ENCODE assay signal across 9 cellular contexts in the genomic region with DNA sequence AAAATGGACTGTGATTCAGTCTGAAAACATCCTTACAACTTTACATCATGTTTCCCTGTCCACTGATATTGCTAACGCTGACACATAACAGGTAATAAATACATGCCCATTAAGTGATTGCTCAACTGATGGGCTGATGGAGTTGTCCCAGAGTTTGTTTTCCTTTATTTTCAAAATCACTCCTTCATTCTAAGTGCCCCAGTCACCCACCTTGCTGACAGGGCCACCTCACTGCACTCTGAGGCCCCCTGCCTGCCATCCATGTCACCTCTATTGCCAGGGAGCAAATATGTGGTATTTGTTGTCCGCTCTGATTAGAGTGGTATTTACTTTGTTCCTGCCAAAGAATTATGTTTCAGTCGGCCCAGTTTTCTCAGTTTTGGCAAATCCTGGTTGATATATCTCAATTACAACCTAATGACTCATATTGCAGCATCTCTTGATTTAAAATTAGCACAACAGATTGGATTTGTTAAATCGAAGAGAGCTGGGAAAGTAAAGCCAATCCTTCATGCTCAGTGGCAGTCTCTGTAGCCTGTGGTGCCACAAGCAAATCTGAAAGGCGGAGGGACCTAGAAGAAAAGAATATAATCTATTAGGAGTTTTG.
DNase-seq lines count a peak whose midpoint lies in the region; ATAC-seq and TF ChIP-seq lines count a peak whose summit lies in the region.
"Had no signal": no experiment of that assay in that cellular context is flagged by ENCODE, and none has a peak within 500 bp of the region (broad histone marks: within the 10 kb centered on the region; RNA-seq: fewer than 3 reads in every experiment).

No MANE protein-coding gene starts in this region.

- H3K9me3 Mint-ChIP-seq in CD4-positive, alpha-beta T cell: no peaks in the 10 kb centered on the region
- H3K9me3 Mint-ChIP-seq: activated T-cell treated with anti-CD3 and anti-CD28 coated beads, Interleukin-2, amount 50 U/mL, for 72 hours had no signal

- peaks cover 37% of the 10 kb centered on the region for H3K27me3 Mint-ChIP-seq in CD4-positive, alpha-beta T cell

- H3K27me3 ChIP-seq in Panc1 (ENCODE audit: control insufficient read depth, insufficient read depth, low read length): no peaks in the 10 kb centered on the region
- H3K27me3 ChIP-seq in CD4-positive, alpha-beta T cell (ENCODE audit: control insufficient read depth, insufficient read depth, low read length): no peaks in the 10 kb centered on the region

- intact Hi-C loops in Panc1 (cut with micrococcal nuclease; ENCODE audit: unreplicated experiment): no loop called here
- intact Hi-C loops in CD4-positive, alpha-beta T cell (cut with DNase I, micrococcal nuclease): no loop called here

- CTCF ChIA-PET in Panc1 (lab: Charles Lee): no interaction called here
- CTCF ChIA-PET in CD4-positive, alpha-beta T cell (lab: Charles Lee): no interaction called here

- no peak overlapping the region for H3K4me3 ChIP-seq in Panc1 (ENCODE audit: low read depth in 2 of 2, low read length in 2 of 2)

- DNase-seq in GM03348 (ENCODE audit: low spot score): peak; percentile 75
- no peak for DNase-seq in Panc1 (ENCODE audit: low read depth, low spot score)
- DNase-seq in fibroblast of the conjunctiva (ENCODE audit: low read depth): peak; percentile 37
- DNase-seq in renal cortical epithelial cell (ENCODE audit: low read depth): peak; percentile 38
- DNase-seq in CD4-positive, alpha-beta T cell: no peak
- DNase-seq in mesenteric fat pad (ENCODE audit: low spot score): no peak
- DNase-seq: activated T-cell treated with anti-CD3 and anti-CD28 coated beads, Interleukin-2, amount 50 U/mL, for 72 hours had no signal

- H3K36me3 ChIP-seq in Panc1 (ENCODE audit: control insufficient read depth, insufficient read depth, low read length): no peaks in the 10 kb centered on the region

- ATAC-seq in Panc1: no peak
- ATAC-seq in CD4-positive, alpha-beta T cell (ENCODE audit: poor library complexity): no peak
- no peak for ATAC-seq in HG03442 (IDR thresholded peaks at IDR 0.05; ENCODE audit: unreplicated experiment)
- no peak for ATAC-seq in HG02884 (IDR thresholded peaks at IDR 0.05; ENCODE audit: unreplicated experiment)
- ATAC-seq: activated T-cell treated with anti-CD3 and anti-CD28 coated beads, Interleukin-2, amount 50 U/mL, for 72 hours had no signal

- no peaks in the 10 kb centered on the region for H3K4me1 Mint-ChIP-seq in CD4-positive, alpha-beta T cell (ENCODE audit: low read depth)

- no TSS peak for BruUV-seq in Panc1 (replicated peaks; lab: Mats Ljungman, UMichigan)

- no peaks in the 10 kb centered on the region for H3K4me1 ChIP-seq in Panc1 (ENCODE audit: control insufficient read depth, insufficient read depth, low read length)

- H3K27ac Mint-ChIP-seq in CD4-positive, alpha-beta T cell: no peak overlapping the region
- H3K27ac Mint-ChIP-seq: activated T-cell treated with anti-CD3 and anti-CD28 coated beads, Interleukin-2, amount 50 U/mL, for 72 hours had no signal

- TF ChIP-seq CTCF in Panc1 (IDR thresholded peaks at IDR 0.05): peak; percentile 10; the same call in 1 of the 2 replicates
- TF ChIP-seq CTCF in CD4-positive, alpha-beta T cell (IDR thresholded peaks at IDR 0.05): no peak

- no peaks in the 10 kb centered on the region for H3K36me3 Mint-ChIP-seq in CD4-positive, alpha-beta T cell (ENCODE audit: low read depth)

- no peaks in the 10 kb centered on the region for H3K9me3 ChIP-seq in Panc1 (ENCODE audit: control insufficient read depth, insufficient read depth, low read depth, low read length)
- no peaks in the 10 kb centered on the region for H3K9me3 ChIP-seq in CD4-positive, alpha-beta T cell (ENCODE audit: control insufficient read depth, low read length)

- POLR2A ChIA-PET in Panc1 (lab: Charles Lee): no interaction called here
- POLR2A ChIA-PET in CD4-positive, alpha-beta T cell (lab: Charles Lee): no interaction called here

- no peak overlapping the region for H3K4me3 Mint-ChIP-seq in CD4-positive, alpha-beta T cell
- H3K4me3 Mint-ChIP-seq: activated T-cell treated with anti-CD3 and anti-CD28 coated beads, Interleukin-2, amount 50 U/mL, for 72 hours had no signal

- no peak overlapping the region for H3K27ac ChIP-seq in Panc1 (ENCODE audit: low read length)
- no peak overlapping the region for H3K27ac ChIP-seq in CD4-positive, alpha-beta T cell (ENCODE audit: low read depth, low read length)

- in situ Hi-C loops in Panc1 (cut with HindIII; ENCODE audit: low pct_unique_long_range_greater_than_20kb, low sequenced_read_pairs): no loop called here

Comparison
In these comparisons a context has a peak if more than half of its experiments do, and no peak if none do; other contexts are left out.
1. DNase-seq: peak in GM03348 (single experiment), fibroblast of the conjunctiva (single experiment) and renal cortical epithelial cell (single experiment); none in Panc1 (single experiment), CD4-positive, alpha-beta T cell (0 of 10) and mesenteric fat pad (single experiment).